19 cellular contexts compared by ENCODE assay signal in the genomic region with DNA sequence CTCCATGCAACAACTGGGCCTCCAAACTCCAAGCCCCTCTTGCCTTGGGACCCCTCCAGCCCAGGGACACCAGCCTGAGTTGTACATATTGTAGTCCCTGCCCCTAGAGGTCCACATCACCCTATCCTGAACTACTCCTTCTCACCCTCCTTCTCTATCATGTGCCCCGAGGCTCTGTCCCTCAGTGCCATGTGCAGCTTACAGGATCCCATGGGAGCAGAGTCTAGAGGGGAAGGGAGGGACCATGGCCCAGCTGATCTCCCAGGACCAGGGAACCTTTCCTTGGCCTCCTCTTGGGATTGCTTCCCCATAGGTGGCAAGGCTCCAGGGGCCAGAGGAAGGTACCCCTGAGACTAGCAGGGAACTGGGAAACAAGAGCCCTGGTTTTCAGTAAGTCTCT. TPM values are rescaled to one million over a fixed set of nuclear protein-coding genes. Genes with fewer than 3 reads are reported as not detected.
A peak's percentile ranks its signal among the peaks of the same experiment; 100 is the strongest.
DNase-seq lines count a peak whose midpoint lies in the region; ATAC-seq, FAIRE-seq and TF ChIP-seq lines count a peak whose summit lies in the region.
"Had no signal": no experiment of that assay in that cellular context is flagged by ENCODE, and none has a peak within 500 bp of the region (broad histone marks: within the 10 kb centered on the region; RNA-seq: fewer than 3 reads in every experiment).

No MANE protein-coding gene starts in this region.

- TF ChIP-seq CTCF in neural crest cell (conservative IDR thresholded peaks at IDR 0.05) = no peak

- peak overlapping the region; percentile 64 for H3K4me3 Mint-ChIP-seq in neural crest cell
- no peak overlapping the region for H3K4me3 Mint-ChIP-seq in activated T-helper 17 cell treated with anti-CD3 and anti-CD28 coated beads, Interleukin-2, amount 50 U/mL, for 72 hours
- H3K4me3 Mint-ChIP-seq: GM23338, T-cell had no signal

- DNase-seq in NCI-H1417 (lab: John Stamatoyannopoulos, UW) (peak in 2 of 3 experiments; percentile 20 to 36), NCI-H1417 treated with DMSO at 0.1 percent for 48 hours (lab: John Stamatoyannopoulos, UW) (no peak), NCI-H1436 treated with DMSO at 0.1 percent for 48 hours (lab: John Stamatoyannopoulos, UW) (peak; percentile 57), NCI-H82 treated with DMSO at 0.1 percent for 48 hours (lab: John Stamatoyannopoulos, UW; ENCODE audit: unreplicated experiment) (peak; percentile 65), neural crest cell (ENCODE audit: low read depth, low spot score) (no peak), GM12892 (ENCODE audit: insufficient read length) (no peak)
- DNase-seq: 8988T, DMS53, NCI-H1048, NCI-H1930, NCI-H446 treated with DMSO at 0.1 percent for 48 hours, T-cell had no signal

- H3K4me1 Mint-ChIP-seq in neural crest cell = peaks cover 60% of the 10 kb centered on the region
- no peaks in the 10 kb centered on the region for H3K4me1 Mint-ChIP-seq in activated T-helper 17 cell treated with anti-CD3 and anti-CD28 coated beads, Interleukin-2, amount 50 U/mL, for 72 hours
- H3K4me1 Mint-ChIP-seq: T-cell had no signal

- no peak for FAIRE-seq in GM12892 (lab: Jason Lieb, UNC)
- FAIRE-seq: G401.6, GM12891, K562 had no signal

- H3K27me3 Mint-ChIP-seq in neural crest cell (ENCODE audit: low read depth) = peaks cover 12% of the 10 kb centered on the region
- peaks cover 52% of the 10 kb centered on the region for H3K27me3 Mint-ChIP-seq in activated T-helper 17 cell treated with anti-CD3 and anti-CD28 coated beads, Interleukin-2, amount 50 U/mL, for 72 hours

- no peaks in the 10 kb centered on the region for H3K36me3 Mint-ChIP-seq in neural crest cell (ENCODE audit: low read depth)
- no peaks in the 10 kb centered on the region for H3K36me3 Mint-ChIP-seq in activated T-helper 17 cell treated with anti-CD3 and anti-CD28 coated beads, Interleukin-2, amount 50 U/mL, for 72 hours (ENCODE audit: low read depth)
- H3K36me3 Mint-ChIP-seq: T-cell had no signal

- TF ChIP-seq POLR2A in GM12892 (IDR thresholded peaks at IDR 0.05; ENCODE audit: low read depth, low read length) = no peak

- H3K27ac Mint-ChIP-seq in neural crest cell (ENCODE audit: unreplicated experiment) = peak overlapping the region; percentile 96
- no peak overlapping the region for H3K27ac Mint-ChIP-seq in activated T-helper 17 cell treated with anti-CD3 and anti-CD28 coated beads, Interleukin-2, amount 50 U/mL, for 72 hours
- H3K27ac Mint-ChIP-seq: GM23338, T-cell had no signal

- no peak for ATAC-seq in activated T-helper 17 cell treated with anti-CD3 and anti-CD28 coated beads, Interleukin-2, amount 50 U/mL, for 72 hours (replicated peaks)
- no peak for ATAC-seq in HG03139 (IDR thresholded peaks at IDR 0.05; ENCODE audit: unreplicated experiment)
- ATAC-seq: K562, T-cell had no signal

- no peaks in the 10 kb centered on the region for H3K9me3 Mint-ChIP-seq in neural crest cell
- H3K9me3 Mint-ChIP-seq in activated T-helper 17 cell treated with anti-CD3 and anti-CD28 coated beads, Interleukin-2, amount 50 U/mL, for 72 hours = no peaks in the 10 kb centered on the region
- H3K9me3 Mint-ChIP-seq: GM23338, T-cell had no signal

RNA-seq across cellular contexts. Expression of a gene that starts 35.3 kb away (rescaled TPM):
- total RNA-seq in neural crest cell = 3.3 and 3.6 TPM in 2 replicates
- polyA plus RNA-seq in GM12892 (2012; ENCODE audit: missing spikeins) = not detected
- total RNA-seq in activated T-helper 17 cell treated with anti-CD3 and anti-CD28 coated beads, Interleukin-2, amount 50 U/mL, for 72 hours = not detected
- total RNA-seq: K562, OCI-LY7 had no signal
- polyA plus RNA-seq: K562 had no signal

Comparison
In these comparisons a context has a peak if more than half of its experiments do, and no peak if none do; other contexts are left out.
1. DNase-seq: peak in NCI-H1417 (2 of 3), NCI-H1436 treated with DMSO at 0.1 percent for 48 hours (single experiment) and NCI-H82 treated with DMSO at 0.1 percent for 48 hours (single experiment); none in NCI-H1417 treated with DMSO at 0.1 percent for 48 hours (single experiment), neural crest cell (single experiment) and GM12892 (single experiment).